In genomic region chr21:44438531-44439210, GRCh38 we compare ENCODE assay signal across 1 cellular context.
TF ChIP-seq lines count a peak whose summit lies in the region.

No MANE protein-coding gene starts in this region.

TF ChIP-seq in HepG2, 621 proteins besides CTCF, POLR2A, EP300 and RAD21 (continued from another document and continues in another):
- TF ChIP-seq ZNF646 (CRISPR knock-in tag; IDR thresholded peaks at IDR 0.05), result no peak
- TF ChIP-seq GPBP1L1 (CRISPR knock-in tag; IDR thresholded peaks at IDR 0.05), result no peak
- 0 out of 2 replicates have a peak, but pooled peaks have one; percentile 51 for TF ChIP-seq ZSCAN21 (CRISPR knock-in tag; IDR thresholded peaks at IDR 0.05; ENCODE audit: borderline replicate concordance)
- no peak for TF ChIP-seq GFI1 (CRISPR knock-in tag; IDR thresholded peaks at IDR 0.05; ENCODE audit: borderline replicate concordance)
- TF ChIP-seq KDM3A (CRISPR knock-in tag; IDR thresholded peaks at IDR 0.05; ENCODE audit: low read depth), result no peak
- TF ChIP-seq, protein P1, sequence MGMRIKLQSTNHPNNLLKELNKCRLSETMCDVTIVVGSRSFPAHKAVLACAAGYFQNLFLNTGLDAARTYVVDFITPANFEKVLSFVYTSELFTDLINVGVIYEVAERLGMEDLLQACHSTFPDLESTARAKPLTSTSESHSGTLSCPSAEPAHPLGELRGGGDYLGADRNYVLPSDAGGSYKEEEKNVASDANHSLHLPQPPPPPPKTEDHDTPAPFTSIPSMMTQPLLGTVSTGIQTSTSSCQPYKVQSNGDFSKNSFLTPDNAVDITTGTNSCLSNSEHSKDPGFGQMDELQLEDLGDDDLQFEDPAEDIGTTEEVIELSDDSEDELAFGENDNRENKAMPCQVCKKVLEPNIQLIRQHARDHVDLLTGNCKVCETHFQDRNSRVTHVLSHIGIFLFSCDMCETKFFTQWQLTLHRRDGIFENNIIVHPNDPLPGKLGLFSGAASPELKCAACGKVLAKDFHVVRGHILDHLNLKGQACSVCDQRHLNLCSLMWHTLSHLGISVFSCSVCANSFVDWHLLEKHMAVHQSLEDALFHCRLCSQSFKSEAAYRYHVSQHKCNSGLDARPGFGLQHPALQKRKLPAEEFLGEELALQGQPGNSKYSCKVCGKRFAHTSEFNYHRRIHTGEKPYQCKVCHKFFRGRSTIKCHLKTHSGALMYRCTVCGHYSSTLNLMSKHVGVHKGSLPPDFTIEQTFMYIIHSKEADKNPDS (CRISPR knock-in tag; IDR thresholded peaks at IDR 0.05), result no peak
- no peak for TF ChIP-seq ZNF766 (CRISPR knock-in tag; IDR thresholded peaks at IDR 0.05; ENCODE audit: borderline replicate concordance)
- 0 out of 2 replicates have a peak, but pooled peaks have one; percentile 29 for TF ChIP-seq UBTF (CRISPR knock-in tag; IDR thresholded peaks at IDR 0.05)
- TF ChIP-seq JUN (CRISPR knock-in tag; IDR thresholded peaks at IDR 0.05), result no peak
- TF ChIP-seq NFYB (CRISPR knock-in tag; IDR thresholded peaks at IDR 0.05), result no peak
- TF ChIP-seq MAFF (IDR thresholded peaks at IDR 0.05; ENCODE audit: low read depth, low read length), result no peak
- no peak for TF ChIP-seq FOSL1 (CRISPR knock-in tag; IDR thresholded peaks at IDR 0.05; ENCODE audit: borderline replicate concordance)
- TF ChIP-seq EEA1 (CRISPR knock-in tag; IDR thresholded peaks at IDR 0.05; ENCODE audit: borderline replicate concordance), result no peak
- TF ChIP-seq CHD4 (IDR thresholded peaks at IDR 0.05; ENCODE audit: borderline replicate concordance, low read length), result no peak
- peak; percentile 77 for TF ChIP-seq HNRNPL (IDR thresholded peaks at IDR 0.05; ENCODE audit: low read depth, low read length)
- no peak for TF ChIP-seq ZNF616 (CRISPR knock-in tag; IDR thresholded peaks at IDR 0.05; ENCODE audit: low read depth)
- TF ChIP-seq ZNF460 (CRISPR knock-in tag; IDR thresholded peaks at IDR 0.05; ENCODE audit: borderline replicate concordance), result no peak
- TF ChIP-seq, protein P2, sequence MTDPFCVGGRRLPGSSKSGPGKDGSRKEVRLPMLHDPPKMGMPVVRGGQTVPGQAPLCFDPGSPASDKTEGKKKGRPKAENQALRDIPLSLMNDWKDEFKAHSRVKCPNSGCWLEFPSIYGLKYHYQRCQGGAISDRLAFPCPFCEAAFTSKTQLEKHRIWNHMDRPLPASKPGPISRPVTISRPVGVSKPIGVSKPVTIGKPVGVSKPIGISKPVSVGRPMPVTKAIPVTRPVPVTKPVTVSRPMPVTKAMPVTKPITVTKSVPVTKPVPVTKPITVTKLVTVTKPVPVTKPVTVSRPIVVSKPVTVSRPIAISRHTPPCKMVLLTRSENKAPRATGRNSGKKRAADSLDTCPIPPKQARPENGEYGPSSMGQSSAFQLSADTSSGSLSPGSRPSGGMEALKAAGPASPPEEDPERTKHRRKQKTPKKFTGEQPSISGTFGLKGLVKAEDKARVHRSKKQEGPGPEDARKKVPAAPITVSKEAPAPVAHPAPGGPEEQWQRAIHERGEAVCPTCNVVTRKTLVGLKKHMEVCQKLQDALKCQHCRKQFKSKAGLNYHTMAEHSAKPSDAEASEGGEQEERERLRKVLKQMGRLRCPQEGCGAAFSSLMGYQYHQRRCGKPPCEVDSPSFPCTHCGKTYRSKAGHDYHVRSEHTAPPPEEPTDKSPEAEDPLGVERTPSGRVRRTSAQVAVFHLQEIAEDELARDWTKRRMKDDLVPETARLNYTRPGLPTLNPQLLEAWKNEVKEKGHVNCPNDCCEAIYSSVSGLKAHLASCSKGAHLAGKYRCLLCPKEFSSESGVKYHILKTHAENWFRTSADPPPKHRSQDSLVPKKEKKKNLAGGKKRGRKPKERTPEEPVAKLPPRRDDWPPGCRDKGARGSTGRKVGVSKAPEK (CRISPR knock-in tag; IDR thresholded peaks at IDR 0.05; ENCODE audit: borderline replicate concordance), result 0 out of 2 replicates have a peak, but pooled peaks have one; percentile 22
- TF ChIP-seq KDM6A (CRISPR knock-in tag; IDR thresholded peaks at IDR 0.05; ENCODE audit: low read depth), result no peak
- no peak for TF ChIP-seq FOXA3 (CRISPR knock-in tag; IDR thresholded peaks at IDR 0.05)
- TF ChIP-seq, protein P3, sequence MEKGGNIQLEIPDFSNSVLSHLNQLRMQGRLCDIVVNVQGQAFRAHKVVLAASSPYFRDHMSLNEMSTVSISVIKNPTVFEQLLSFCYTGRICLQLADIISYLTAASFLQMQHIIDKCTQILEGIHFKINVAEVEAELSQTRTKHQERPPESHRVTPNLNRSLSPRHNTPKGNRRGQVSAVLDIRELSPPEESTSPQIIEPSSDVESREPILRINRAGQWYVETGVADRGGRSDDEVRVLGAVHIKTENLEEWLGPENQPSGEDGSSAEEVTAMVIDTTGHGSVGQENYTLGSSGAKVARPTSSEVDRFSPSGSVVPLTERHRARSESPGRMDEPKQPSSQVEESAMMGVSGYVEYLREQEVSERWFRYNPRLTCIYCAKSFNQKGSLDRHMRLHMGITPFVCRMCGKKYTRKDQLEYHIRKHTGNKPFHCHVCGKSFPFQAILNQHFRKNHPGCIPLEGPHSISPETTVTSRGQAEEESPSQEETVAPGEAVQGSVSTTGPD (CRISPR knock-in tag; IDR thresholded peaks at IDR 0.05), result no peak
- TF ChIP-seq ZNF101 (CRISPR knock-in tag; IDR thresholded peaks at IDR 0.05; ENCODE audit: borderline replicate concordance, low read depth), result no peak
- TF ChIP-seq, protein P4, sequence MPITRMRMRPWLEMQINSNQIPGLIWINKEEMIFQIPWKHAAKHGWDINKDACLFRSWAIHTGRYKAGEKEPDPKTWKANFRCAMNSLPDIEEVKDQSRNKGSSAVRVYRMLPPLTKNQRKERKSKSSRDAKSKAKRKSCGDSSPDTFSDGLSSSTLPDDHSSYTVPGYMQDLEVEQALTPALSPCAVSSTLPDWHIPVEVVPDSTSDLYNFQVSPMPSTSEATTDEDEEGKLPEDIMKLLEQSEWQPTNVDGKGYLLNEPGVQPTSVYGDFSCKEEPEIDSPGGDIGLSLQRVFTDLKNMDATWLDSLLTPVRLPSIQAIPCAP (CRISPR knock-in tag; IDR thresholded peaks at IDR 0.05; ENCODE audit: low read depth), result no peak
- TF ChIP-seq, protein P5, sequence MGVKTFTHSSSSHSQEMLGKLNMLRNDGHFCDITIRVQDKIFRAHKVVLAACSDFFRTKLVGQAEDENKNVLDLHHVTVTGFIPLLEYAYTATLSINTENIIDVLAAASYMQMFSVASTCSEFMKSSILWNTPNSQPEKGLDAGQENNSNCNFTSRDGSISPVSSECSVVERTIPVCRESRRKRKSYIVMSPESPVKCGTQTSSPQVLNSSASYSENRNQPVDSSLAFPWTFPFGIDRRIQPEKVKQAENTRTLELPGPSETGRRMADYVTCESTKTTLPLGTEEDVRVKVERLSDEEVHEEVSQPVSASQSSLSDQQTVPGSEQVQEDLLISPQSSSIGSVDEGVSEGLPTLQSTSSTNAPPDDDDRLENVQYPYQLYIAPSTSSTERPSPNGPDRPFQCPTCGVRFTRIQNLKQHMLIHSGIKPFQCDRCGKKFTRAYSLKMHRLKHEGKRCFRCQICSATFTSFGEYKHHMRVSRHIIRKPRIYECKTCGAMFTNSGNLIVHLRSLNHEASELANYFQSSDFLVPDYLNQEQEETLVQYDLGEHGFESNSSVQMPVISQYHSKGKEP (CRISPR knock-in tag; IDR thresholded peaks at IDR 0.05), result no peak
- TF ChIP-seq DMTF1 (CRISPR knock-in tag; IDR thresholded peaks at IDR 0.05), result no peak
- no peak for TF ChIP-seq REXO4 (CRISPR knock-in tag; IDR thresholded peaks at IDR 0.05; ENCODE audit: borderline replicate concordance)
- TF ChIP-seq ZNF382 (CRISPR knock-in tag; IDR thresholded peaks at IDR 0.05; ENCODE audit: borderline replicate concordance), result no peak
- no peak for TF ChIP-seq ZNF367 (CRISPR knock-in tag; IDR thresholded peaks at IDR 0.05; ENCODE audit: borderline replicate concordance)
- TF ChIP-seq ZNF713 (CRISPR knock-in tag; IDR thresholded peaks at IDR 0.05), result no peak
- TF ChIP-seq ZFP36 (IDR thresholded peaks at IDR 0.05; ENCODE audit: borderline replicate concordance, low read depth, low read length, partially characterized antibody), result no peak
- no peak for TF ChIP-seq DRAP1 (CRISPR knock-in tag; IDR thresholded peaks at IDR 0.05)
- no peak for TF ChIP-seq POLR2AphosphoS2 (IDR thresholded peaks at IDR 0.05; ENCODE audit: low read depth, low read length)
- no peak for TF ChIP-seq ZNF501 (CRISPR knock-in tag; IDR thresholded peaks at IDR 0.05)
- no peak for TF ChIP-seq ZNF562 (CRISPR knock-in tag; IDR thresholded peaks at IDR 0.05; ENCODE audit: borderline replicate concordance)
- TF ChIP-seq BORCS8-MEF2B (CRISPR knock-in tag; IDR thresholded peaks at IDR 0.05), result no peak
- no peak for TF ChIP-seq AKAP8 (CRISPR knock-in tag; IDR thresholded peaks at IDR 0.05)
